Comparison of ENCODE assay signal across 9 cellular contexts in genomic region chr10:95445223-95445836, GRCh38.
DNase-seq lines count a peak whose midpoint lies in the region; ATAC-seq and TF ChIP-seq lines count a peak whose summit lies in the region.
"Had no signal": no experiment of that assay in that cellular context is flagged by ENCODE, and none has a peak within 500 bp of the region (broad histone marks: within the 10 kb centered on the region; RNA-seq: fewer than 3 reads in every experiment).

No MANE protein-coding gene starts in this region.

- H3K4me2 ChIP-seq in fibroblast of lung (ENCODE audit: extremely low read depth, insufficient read depth, low read length) (peak overlapping the region; percentile 55), MM.1S (ENCODE audit: low read depth, low read length) (no peak overlapping the region)

- peak; percentile 83 for DNase-seq in A172 (ENCODE audit: low spot score)
- DNase-seq in NCI-H460 (ENCODE audit: extremely low read depth, low read depth) = peak; percentile 16
- peak; percentile 72 to 86 for DNase-seq in fibroblast of lung (ENCODE audit: low read depth in 2 of 2)
- no peak for DNase-seq in putamen (ENCODE audit: low spot score)
- no peak for DNase-seq in RPMI8226
- no peak for DNase-seq in MM.1S

- H3K9me2 ChIP-seq in MM.1S (replicated peaks; ENCODE audit: insufficient read depth, low read length) = no peaks in the 10 kb centered on the region

- H2AFZ ChIP-seq in fibroblast of lung (ENCODE audit: low read length) (no peak overlapping the region), MM.1S (ENCODE audit: low read length) (no peak overlapping the region)

- H3F3A ChIP-seq in MM.1S (ENCODE audit: insufficient read depth, low read length) = peaks cover 16% of the 10 kb centered on the region

- H3K27ac ChIP-seq in fibroblast of lung (ENCODE audit: insufficient read depth, low read length) = no peak overlapping the region
- H3K27ac ChIP-seq in muscle layer of colon (ENCODE audit: low read depth, low read length) = peak overlapping the region; percentile 90
- no peak overlapping the region for H3K27ac ChIP-seq in MM.1S (ENCODE audit: low read length)
- H3K27ac ChIP-seq: BLaER1 treated with 17β-estradiol and CSF1 and Interleukin-3, amounts not matched to agents 10 nM and 100 nM had no signal

- H3K79me2 ChIP-seq in fibroblast of lung (ENCODE audit: control insufficient read depth, insufficient read depth, low read length) (no peaks in the 10 kb centered on the region), MM.1S (ENCODE audit: low read length) (no peaks in the 10 kb centered on the region)

- H4K20me1 ChIP-seq in fibroblast of lung (ENCODE audit: control insufficient read depth, extremely low read depth, insufficient read depth, low read length) (no peaks in the 10 kb centered on the region), MM.1S (ENCODE audit: insufficient read depth, low read length) (no peaks in the 10 kb centered on the region)
- H4K20me1 ChIP-seq: BLaER1 treated with 17β-estradiol and CSF1 and Interleukin-3, amounts not matched to agents 10 nM and 100 nM had no signal

- H3K4me3 ChIP-seq in fibroblast of lung (replicated peaks in 1 of 4; ENCODE audit: control extremely low read depth in 1 of 4, insufficient read depth in 1 of 4, low read depth in 3 of 4, low read length in 4 of 4) (no peak overlapping the region), muscle layer of colon (ENCODE audit: low read depth in 1 of 2, low read length in 2 of 2) (no peak overlapping the region), MM.1S (ENCODE audit: low read length) (no peak overlapping the region)
- H3K4me3 ChIP-seq: BLaER1 treated with 17β-estradiol and CSF1 and Interleukin-3, amounts not matched to agents 10 nM and 100 nM had no signal

- no peaks in the 10 kb centered on the region for H3K27me3 ChIP-seq in fibroblast of lung (ENCODE audit: control insufficient read depth, insufficient read depth, low read length)
- H3K27me3 ChIP-seq in muscle layer of colon (ENCODE audit: control insufficient read depth in 1 of 2, insufficient read depth in 2 of 2, low read length in 2 of 2) = no peaks in the 10 kb centered on the region
- no peaks in the 10 kb centered on the region for H3K27me3 ChIP-seq in MM.1S (replicated peaks; ENCODE audit: insufficient read depth, low read length)
- H3K27me3 ChIP-seq: BLaER1 treated with 17β-estradiol and CSF1 and Interleukin-3, amounts not matched to agents 10 nM and 100 nM had no signal

- H3K4me1 ChIP-seq in fibroblast of lung (ENCODE audit: control insufficient read depth, extremely low read depth, insufficient read depth, low read length) (peaks cover 5% of the 10 kb centered on the region), muscle layer of colon (ENCODE audit: insufficient read depth, low read length) (peaks cover 74% of the 10 kb centered on the region), MM.1S (ENCODE audit: low read length) (peaks cover 18% of the 10 kb centered on the region)

- H3K9me3 ChIP-seq in fibroblast of lung (ENCODE audit: control insufficient read depth, insufficient read depth, low read depth, low read length) (no peaks in the 10 kb centered on the region), muscle layer of colon (ENCODE audit: low read length) (no peaks in the 10 kb centered on the region), MM.1S (replicated peaks; ENCODE audit: insufficient read depth, low read length) (no peaks in the 10 kb centered on the region)

- H3K36me3 ChIP-seq in fibroblast of lung (ENCODE audit: control insufficient read depth, insufficient read depth, low read length) (no peaks in the 10 kb centered on the region), muscle layer of colon (ENCODE audit: insufficient read depth, low read length) (no peaks in the 10 kb centered on the region), MM.1S (replicated peaks; ENCODE audit: insufficient read depth, low read length) (no peaks in the 10 kb centered on the region)
- H3K36me3 ChIP-seq: BLaER1 treated with 17β-estradiol and CSF1 and Interleukin-3, amounts not matched to agents 10 nM and 100 nM had no signal

- TF ChIP-seq CTCF in fibroblast of lung (conservative IDR thresholded peaks at IDR 0.05 in 1 of 2, IDR thresholded peaks at IDR 0.05 in 1 of 2; ENCODE audit: low read depth in 1 of 2, low read length in 2 of 2) (no peak), MM.1S (IDR thresholded peaks at IDR 0.05; ENCODE audit: low read length) (no peak)

- H3K9ac ChIP-seq in fibroblast of lung (ENCODE audit: insufficient read depth, low read length) = no peak overlapping the region
- H3K9ac ChIP-seq in muscle layer of colon (ENCODE audit: low read length) = no peak overlapping the region
- H3K9ac ChIP-seq in MM.1S (ENCODE audit: low read length) = no peak overlapping the region
- H3K9ac ChIP-seq: BLaER1 treated with 17β-estradiol and CSF1 and Interleukin-3, amounts not matched to agents 10 nM and 100 nM had no signal

- ATAC-seq in HG02973 (IDR thresholded peaks at IDR 0.05; ENCODE audit: unreplicated experiment) = no peak

Comparison
In these comparisons a context has a peak if more than half of its experiments do, and no peak if none do; other contexts are left out.
1. DNase-seq: peak in A172 (single experiment), NCI-H460 (single experiment) and fibroblast of lung (2 of 2); none in putamen (single experiment), RPMI8226 (single experiment) and MM.1S (single experiment).